In genomic region chr11:61700720-61701119, GRCh38 we compare ENCODE assay signal across 1 cellular context.
TF ChIP-seq lines count a peak whose summit lies in the region.

No MANE protein-coding gene starts in this region.

TF ChIP-seq in H1, 55 proteins besides CTCF, POLR2A, EP300 and RAD21:
- TF ChIP-seq JUN (IDR thresholded peaks at IDR 0.05; ENCODE audit: low read depth, low read length) (no peak), POLR2AphosphoS5 (IDR thresholded peaks at IDR 0.05; ENCODE audit: low read depth, low read length) (no peak), EGR1 (IDR thresholded peaks at IDR 0.05; ENCODE audit: borderline replicate concordance, low read depth, low read length) (no peak), CEBPB (IDR thresholded peaks at IDR 0.05; ENCODE audit: low read depth, low read length) (no peak), CBX8 (IDR thresholded peaks at IDR 0.05; ENCODE audit: borderline replicate concordance, low read depth, low read length) (no peak), TEAD4 (IDR thresholded peaks at IDR 0.05; ENCODE audit: low read depth, low read length) (no peak), KDM1A (IDR thresholded peaks at IDR 0.05; ENCODE audit: borderline replicate concordance, low read length) (no peak), PHF8 (conservative IDR thresholded peaks at IDR 0.05; ENCODE audit: low read depth, low read length) (no peak), SUZ12 (IDR thresholded peaks at IDR 0.05; ENCODE audit: low read length) (no peak), CBX5 (IDR thresholded peaks at IDR 0.05; ENCODE audit: low read depth, low read length) (no peak), POU5F1 (IDR thresholded peaks at IDR 0.05; ENCODE audit: low read depth, low read length) (no peak), BRCA1 (IDR thresholded peaks at IDR 0.05; ENCODE audit: low read depth, low read length) (no peak)
